24 cellular contexts compared by ENCODE assay signal in the genomic region with DNA sequence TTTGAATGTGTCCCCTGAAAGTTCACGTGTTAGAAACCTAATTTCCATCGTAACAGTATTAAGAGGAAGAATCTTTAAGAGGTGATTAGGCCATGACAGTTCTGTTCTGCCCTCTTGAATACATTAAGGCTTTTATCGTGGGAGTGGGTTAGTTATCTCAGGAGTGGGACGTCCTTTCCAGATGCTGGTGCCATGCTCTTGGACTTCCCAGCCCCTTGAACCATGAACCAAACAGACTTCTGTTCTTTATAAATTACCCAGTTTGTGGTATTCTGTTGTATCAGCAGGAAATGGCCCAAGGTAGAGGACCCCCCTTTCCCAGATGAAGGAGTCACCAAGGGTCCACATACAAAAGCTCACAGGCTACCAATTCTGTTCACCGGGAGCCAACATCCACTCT.
"Had no signal": no experiment of that assay in that cellular context is flagged by ENCODE, and none has a peak within 500 bp of the region (broad histone marks: within the 10 kb centered on the region; RNA-seq: fewer than 3 reads in every experiment).

No MANE protein-coding gene starts in this region.

- H2AFZ ChIP-seq: hepatocyte had no signal

- H3K27me3 Mint-ChIP-seq: naive B cell; progenitor cell of endocrine pancreas; stimulated activated memory B cell treated with anti-CD40 and anti-IgM and Interleukin-4, amounts not matched to agents 10 μg/mL and 1 μg/mL and 100 μg/mL, for 72 hours; stimulated activated naive CD8-positive, alpha-beta T cell treated with anti-CD3 and anti-CD28 coated beads, Interleukin-15, amount 100 ng/mL, for 72 hours had no signal

- H3K4me3 ChIP-seq: dorsolateral prefrontal cortex, hepatocyte, smooth muscle cell, testis, tibial nerve, upper lobe of right lung, vagina had no signal

- FAIRE-seq: endothelial cell of umbilical vein had no signal

- H3K4me2 ChIP-seq: hepatocyte, smooth muscle cell had no signal

- H3K9me3 Mint-ChIP-seq: neural crest cell; stimulated activated memory B cell treated with anti-CD40 and anti-IgM and Interleukin-4, amounts not matched to agents 10 μg/mL and 1 μg/mL and 100 μg/mL, for 72 hours; stimulated activated naive CD8-positive, alpha-beta T cell treated with anti-CD3 and anti-CD28 coated beads, Interleukin-15, amount 100 ng/mL, for 72 hours had no signal

- H3K4me1 Mint-ChIP-seq: neural crest cell had no signal

- H3K27ac ChIP-seq: dorsolateral prefrontal cortex, hepatocyte, testis, tibial nerve, upper lobe of right lung, vagina had no signal

- H3K4me1 ChIP-seq: testis, upper lobe of right lung, vagina had no signal

- H3K27ac Mint-ChIP-seq: progenitor cell of endocrine pancreas; stimulated activated memory B cell treated with anti-CD40 and anti-IgM and Interleukin-4, amounts not matched to agents 10 μg/mL and 1 μg/mL and 100 μg/mL, for 72 hours had no signal

- H3K27me3 ChIP-seq: dorsolateral prefrontal cortex, hepatocyte, testis, tibial nerve, upper lobe of right lung, vagina had no signal

- ATAC-seq: left colon; left ventricle myocardium superior; stimulated activated memory B cell treated with anti-CD40 and anti-IgM and Interleukin-4, amounts not matched to agents 10 μg/mL and 1 μg/mL and 100 μg/mL, for 72 hours; upper lobe of right lung had no signal

- H3K4me3 Mint-ChIP-seq: naive B cell; neural crest cell; stimulated activated memory B cell treated with anti-CD40 and anti-IgM and Interleukin-4, amounts not matched to agents 10 μg/mL and 1 μg/mL and 100 μg/mL, for 72 hours; stimulated activated naive CD8-positive, alpha-beta T cell treated with anti-CD3 and anti-CD28 coated beads, Interleukin-15, amount 100 ng/mL, for 72 hours had no signal

- DNase-seq: cortex of kidney; dorsolateral prefrontal cortex; effector CD8-positive, alpha-beta T cell; erythroblast; foreskin melanocyte; head of caudate nucleus; left colon; left ventricle myocardium superior; mesendoderm; naive B cell; right cardiac atrium; stimulated activated CD4-positive, alpha-beta T cell treated with anti-CD3 and anti-CD28 coated beads, Interleukin-4, amount 100 ng/mL, for 1 hour; stimulated activated CD8-positive, alpha-beta memory T cell treated with anti-CD3 and anti-CD28 coated beads, Interleukin-4, amount 100 ng/mL, for 48 hours; stimulated activated naive CD8-positive, alpha-beta T cell treated with anti-CD3 and anti-CD28 coated beads, Interleukin-15, amount 100 ng/mL, for 72 hours; testis; upper lobe of right lung had no signal

- H3K9me3 ChIP-seq: testis, tibial nerve, upper lobe of right lung, vagina had no signal

- H3K79me2 ChIP-seq: hepatocyte had no signal
